Comparison of ENCODE assay signal across 23 cellular contexts in genomic region chr1:110860174-110860573, GRCh38.
DNase-seq lines count a peak whose midpoint lies in the region; ATAC-seq lines count a peak whose summit lies in the region.
"Had no signal": no experiment of that assay in that cellular context is flagged by ENCODE, and none has a peak within 500 bp of the region (broad histone marks: within the 10 kb centered on the region; RNA-seq: fewer than 3 reads in every experiment).

No MANE protein-coding gene starts in this region.

- peak; percentile 82 for ATAC-seq in stimulated activated effector memory CD8-positive, alpha-beta T cell treated with anti-CD3 and anti-CD28 coated beads, Interleukin-12 subunit alpha, Interleukin-12 subunit beta, amount 100 ng/mL, for 72 hours
- ATAC-seq: A549, Right ventricle myocardium inferior had no signal

- no peaks in the 10 kb centered on the region for H3K27me3 Mint-ChIP-seq in activated T-cell treated with anti-CD3 and anti-CD28 coated beads, Interleukin-2, amount 50 U/mL, for 24 hours
- H3K27me3 Mint-ChIP-seq: IgD-negative memory B cell had no signal

- H3K36me3 Mint-ChIP-seq in activated T-cell treated with anti-CD3 and anti-CD28 coated beads, Interleukin-2, amount 50 U/mL, for 24 hours (ENCODE audit: low read depth): peaks cover 9% of the 10 kb centered on the region
- H3K36me3 Mint-ChIP-seq in stimulated activated effector memory CD8-positive, alpha-beta T cell treated with anti-CD3 and anti-CD28 coated beads, Interleukin-12 subunit alpha, Interleukin-12 subunit beta, amount 100 ng/mL, for 72 hours: no peaks in the 10 kb centered on the region

- peaks cover 49% of the 10 kb centered on the region for H3K4me1 Mint-ChIP-seq in activated T-cell treated with anti-CD3 and anti-CD28 coated beads, Interleukin-2, amount 50 U/mL, for 24 hours (ENCODE audit: low read depth)
- peaks cover 19% of the 10 kb centered on the region for H3K4me1 Mint-ChIP-seq in stimulated activated effector memory CD8-positive, alpha-beta T cell treated with anti-CD3 and anti-CD28 coated beads, Interleukin-12 subunit alpha, Interleukin-12 subunit beta, amount 100 ng/mL, for 72 hours

- DNase-seq in activated T-cell treated with anti-CD3 and anti-CD28 coated beads, Interleukin-2, amount 50 U/mL, for 24 hours: no peak
- no peak for DNase-seq in activated T-cell treated with anti-CD3 and anti-CD28 coated beads, Interleukin-2, amount 50 U/mL, for 1 hour
- DNase-seq in stimulated activated CD4-positive, alpha-beta T cell treated with anti-CD3 and anti-CD28 coated beads, Interleukin-1b, Interleukin-23, amount 100 ng/mL, for 48 hours: peak; percentile 19
- DNase-seq in stimulated activated CD4-positive, alpha-beta T cell treated with anti-CD3 and anti-CD28 coated beads, Interleukin-12 subunit alpha, Interleukin-12 subunit beta, amount 100 ng/mL, for 4 hours: no peak
- DNase-seq in stimulated activated effector memory CD8-positive, alpha-beta T cell treated with anti-CD3 and anti-CD28 coated beads, Interleukin-12 subunit alpha, Interleukin-12 subunit beta, amount 100 ng/mL, for 72 hours (ENCODE audit: low spot score in 2 of 2): no peak
- DNase-seq in central memory CD4-positive, alpha-beta T cell: no peak
- no peak for DNase-seq in cerebellar cortex (ENCODE audit: low spot score)
- DNase-seq: AML-193; C1 segment of cervical spinal cord; CD4-positive, alpha-beta memory T cell; COR-L47; DMS53; GM23248; H7; NCI-H1048; NCI-H1417; NCI-H1694; NCI-H2029 treated with DMSO at 0.1 percent for 48 hours; NCI-H526 treated with DMSO at 0.1 percent for 48 hours; PC-9 had no signal

- peak overlapping the region; percentile 27 for H3K27ac Mint-ChIP-seq in activated T-cell treated with anti-CD3 and anti-CD28 coated beads, Interleukin-2, amount 50 U/mL, for 24 hours
- no peak overlapping the region for H3K27ac Mint-ChIP-seq in stimulated activated effector memory CD8-positive, alpha-beta T cell treated with anti-CD3 and anti-CD28 coated beads, Interleukin-12 subunit alpha, Interleukin-12 subunit beta, amount 100 ng/mL, for 72 hours
- H3K27ac Mint-ChIP-seq: CD4-positive, alpha-beta memory T cell had no signal

- H3K4me3 Mint-ChIP-seq in activated T-cell treated with anti-CD3 and anti-CD28 coated beads, Interleukin-2, amount 50 U/mL, for 24 hours: no peak overlapping the region
- no peak overlapping the region for H3K4me3 Mint-ChIP-seq in stimulated activated effector memory CD8-positive, alpha-beta T cell treated with anti-CD3 and anti-CD28 coated beads, Interleukin-12 subunit alpha, Interleukin-12 subunit beta, amount 100 ng/mL, for 72 hours
- H3K4me3 Mint-ChIP-seq: CD4-positive, alpha-beta memory T cell had no signal

- H3K9me3 Mint-ChIP-seq in activated T-cell treated with anti-CD3 and anti-CD28 coated beads, Interleukin-2, amount 50 U/mL, for 24 hours: peaks cover 20% of the 10 kb centered on the region
- peaks cover 12% of the 10 kb centered on the region for H3K9me3 Mint-ChIP-seq in stimulated activated effector memory CD8-positive, alpha-beta T cell treated with anti-CD3 and anti-CD28 coated beads, Interleukin-12 subunit alpha, Interleukin-12 subunit beta, amount 100 ng/mL, for 72 hours
